ENCODE assay signal across 8 cellular contexts in genomic region chr10:132434405-132435005, GRCh38. TPM values are rescaled to one million over a fixed set of nuclear protein-coding genes. Genes with fewer than 3 reads are reported as not detected.
DNase-seq lines count a peak whose midpoint lies in the region; ATAC-seq and TF ChIP-seq lines count a peak whose summit lies in the region.

No MANE protein-coding gene starts in this region.

- H3K27ac ChIP-seq in CD8-positive, alpha-beta memory T cell (ENCODE audit: low read depth, low read length), result no peak overlapping the region
- H3K27ac ChIP-seq in KOPT-K1 (ENCODE audit: low read depth, low read length, poor library complexity, severe bottlenecking) (peak overlapping the region; percentile 26), uterus (no peak overlapping the region)

- H3K4me3 ChIP-seq in CD8-positive, alpha-beta memory T cell (ENCODE audit: low read length), result no peak overlapping the region
- no peak overlapping the region for H3K4me3 ChIP-seq in uterus

- H3K9me3 ChIP-seq in CD8-positive, alpha-beta memory T cell (ENCODE audit: low read length), result no peaks in the 10 kb centered on the region
- H3K9me3 ChIP-seq in KOPT-K1 (ENCODE audit: insufficient read depth, low read length, poor library complexity, severe bottlenecking), result no peaks in the 10 kb centered on the region
- no peaks in the 10 kb centered on the region for H3K9me3 ChIP-seq in uterus

- intact Hi-C loops in uterus (cut with DNase I; ENCODE audit: low total_unique reads), result no loop called here

- H3K27me3 Mint-ChIP-seq in CD8-positive, alpha-beta memory T cell, result no peaks in the 10 kb centered on the region
- peaks cover 2% of the 10 kb centered on the region for H3K27me3 Mint-ChIP-seq in memory B cell

- no peaks in the 10 kb centered on the region for H3K36me3 ChIP-seq in CD8-positive, alpha-beta memory T cell (ENCODE audit: insufficient read depth, low read length)
- no peaks in the 10 kb centered on the region for H3K36me3 ChIP-seq in KOPT-K1 (ENCODE audit: insufficient read depth, low read length)
- no peaks in the 10 kb centered on the region for H3K36me3 ChIP-seq in uterus

- TF ChIP-seq POLR2A in uterus (IDR thresholded peaks at IDR 0.05), result no peak

- DNase-seq in CD8-positive, alpha-beta memory T cell, result peak in 3 of 5 donors; percentile 21 to 34 (median 32)
- DNase-seq in activated CD8-positive, alpha-beta memory T cell treated with anti-CD3 and anti-CD28 coated beads, Interleukin-2, amount 50 U/mL, for 24 hours (ENCODE audit: extremely low read depth), result peak; percentile 33
- no peak for DNase-seq in memory B cell (ENCODE audit: low spot score in 2 of 2)
- DNase-seq in 8988T, result no peak
- DNase-seq in uterus, result no peak

- H3K27ac Mint-ChIP-seq in CD8-positive, alpha-beta memory T cell, result peak overlapping the region in 3 of 8 donors; percentile 14 to 36 (median 17)
- no peak overlapping the region for H3K27ac Mint-ChIP-seq in memory B cell

- peaks cover 6% of the 10 kb centered on the region for H3K4me1 ChIP-seq in CD8-positive, alpha-beta memory T cell (ENCODE audit: insufficient read depth, low read length)
- no peaks in the 10 kb centered on the region for H3K4me1 ChIP-seq in uterus

- POLR2A ChIA-PET in CD8-positive, alpha-beta memory T cell (lab: Charles Lee), result no interaction called here

- CTCF ChIA-PET in CD8-positive, alpha-beta memory T cell (lab: Charles Lee), result interaction anchor here (1.1 to 1.2 kb wide), 2 partner anchors 9 to 12 kb away, joined by 3 to 4 read pairs; no protein-coding TSS in a partner anchor

- no peak for TF ChIP-seq CTCF in uterus (IDR thresholded peaks at IDR 0.05)

- H3K36me3 Mint-ChIP-seq in CD8-positive, alpha-beta memory T cell, result no peaks in the 10 kb centered on the region
- no peaks in the 10 kb centered on the region for H3K36me3 Mint-ChIP-seq in memory B cell

- no peaks in the 10 kb centered on the region for H3K27me3 ChIP-seq in CD8-positive, alpha-beta memory T cell (ENCODE audit: insufficient read depth, low read length, poor library complexity, severe bottlenecking)
- no peaks in the 10 kb centered on the region for H3K27me3 ChIP-seq in uterus

- H3K9me3 Mint-ChIP-seq in CD8-positive, alpha-beta memory T cell, result no peaks in the 10 kb centered on the region
- no peaks in the 10 kb centered on the region for H3K9me3 Mint-ChIP-seq in memory B cell

- peak overlapping the region in 6 of 7 donors; percentile 33 to 66 (median 61) for H3K4me3 Mint-ChIP-seq in CD8-positive, alpha-beta memory T cell
- peak overlapping the region; percentile 69 for H3K4me3 Mint-ChIP-seq in memory B cell

- ATAC-seq in memory B cell (ENCODE audit: low read depth) (peak; percentile 78), HG03135 (IDR thresholded peaks at IDR 0.05; ENCODE audit: unreplicated experiment) (no peak), GM21367 (IDR thresholded peaks at IDR 0.05; ENCODE audit: unreplicated experiment) (no peak)

- peaks cover 6 to 12% (median 7%) of the 10 kb centered on the region in 3 donors for H3K4me1 Mint-ChIP-seq in CD8-positive, alpha-beta memory T cell
- H3K4me1 Mint-ChIP-seq in memory B cell, result peaks cover 13% of the 10 kb centered on the region

RNA-seq across cellular contexts. Expression of gene PWWP2B, which starts 37.5 kb away (rescaled TPM):
- total RNA-seq in CD8-positive, alpha-beta memory T cell, result 1 to 10 TPM; 3.1 to 3.7 TPM
- 4.4 TPM for polyA plus RNA-seq in CD8-positive, alpha-beta memory T cell
- 10 to 100 TPM in 2 of 4 donors, 1 to 10 TPM in 1, under 1 TPM in 1; 0.29 to 27.6 (median 8.3) TPM for total RNA-seq in uterus

Comparison
In these comparisons a context has a peak if more than half of its experiments do, and no peak if none do; other contexts are left out.
1. DNase-seq: peak in CD8-positive, alpha-beta memory T cell (3 of 5) and activated CD8-positive, alpha-beta memory T cell treated with anti-CD3 and anti-CD28 coated beads, Interleukin-2, amount 50 U/mL, for 24 hours (single experiment); none in memory B cell (0 of 2), 8988T (single experiment) and uterus (0 of 2).